In the genomic region with DNA sequence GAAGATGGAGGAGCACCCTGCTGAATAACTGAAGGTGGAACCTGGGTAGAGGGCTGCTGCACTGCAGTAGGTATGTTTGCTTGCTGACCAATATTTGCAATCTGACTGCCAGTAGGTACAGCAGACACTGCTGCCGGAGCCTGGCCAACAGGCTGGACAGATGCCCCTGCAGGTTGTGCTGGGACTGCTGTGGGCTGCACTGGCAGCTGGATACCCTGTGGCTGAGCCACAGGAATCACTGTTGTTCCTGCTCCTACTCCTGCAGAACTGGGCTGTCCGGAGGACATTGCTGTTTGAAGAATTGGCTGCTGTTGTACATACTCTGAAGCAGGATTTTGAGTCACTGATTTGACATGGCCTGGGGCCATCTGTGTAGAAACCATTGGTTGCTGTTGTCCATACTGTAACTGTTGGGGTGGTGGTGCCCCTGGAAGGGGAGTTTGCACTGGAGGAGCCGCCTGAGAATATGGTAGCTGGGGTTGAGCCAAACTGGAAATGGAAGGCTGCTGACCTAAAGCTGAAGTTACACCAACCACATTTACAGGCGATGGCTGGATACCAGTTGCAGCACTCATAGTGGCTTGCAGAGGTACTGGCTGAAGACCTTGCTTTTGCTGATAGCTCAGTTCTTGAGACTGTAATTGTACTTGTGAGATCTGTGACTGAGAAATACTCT, we compare ENCODE assay signal across 8 cellular contexts. TPM values are rescaled to one million over a fixed set of nuclear protein-coding genes. Genes with fewer than 3 reads are reported as not detected.
DNase-seq lines count a peak whose midpoint lies in the region; ATAC-seq, FAIRE-seq and TF ChIP-seq lines count a peak whose summit lies in the region.

No MANE protein-coding gene starts in this region.

- peak overlapping the region; percentile 81 for H3K4me3 ChIP-seq in CD4-positive, CD25-positive, alpha-beta regulatory T cell (ENCODE audit: low read depth, low read length)

- H3K4me3 Mint-ChIP-seq in CD4-positive, CD25-positive, alpha-beta regulatory T cell: peak overlapping the region in 2 of 4 donors; percentile 54 to 97
- no peak overlapping the region for H3K4me3 Mint-ChIP-seq in activated CD8-positive, alpha-beta T cell treated with anti-CD3 and anti-CD28 coated beads, Interleukin-2, amount 10 ng/mL, durations not matched to agents 7 days and 5 days
- H3K4me3 Mint-ChIP-seq in activated T-helper 17 cell treated with anti-CD3 and anti-CD28 coated beads, Interleukin-2, amount 50 U/mL, for 72 hours: no peak overlapping the region

- CTCF ChIA-PET in activated CD8-positive, alpha-beta T cell treated with anti-CD3 and anti-CD28 coated beads, Interleukin-2, amount 10 ng/mL, durations not matched to agents 7 days and 5 days (lab: Charles Lee): interaction anchor here (1.7 to 3.3 kb wide), 4 partner anchors 62 to 345 kb away, joined by 4 to 11 read pairs (median 6); no protein-coding TSS in a partner anchor

- H3K36me3 ChIP-seq in CD4-positive, CD25-positive, alpha-beta regulatory T cell (ENCODE audit: control insufficient read depth, insufficient read depth, low read length): no peaks in the 10 kb centered on the region

- H3K27me3 ChIP-seq in CD4-positive, CD25-positive, alpha-beta regulatory T cell (ENCODE audit: control insufficient read depth, insufficient read depth, low read length): no peaks in the 10 kb centered on the region

- DNase-seq in CD4-positive, CD25-positive, alpha-beta regulatory T cell: peak in 2 of 3 donors; percentile 6 to 23
- DNase-seq in H54 (ENCODE audit: insufficient read length, low spot score) (peak; percentile 23), islet precursor cell (peak; percentile 69)
- DNase-seq in activated CD8-positive, alpha-beta T cell treated with anti-CD3 and anti-CD28 coated beads, Interleukin-2, amount 10 ng/mL, durations not matched to agents 7 days and 5 days: peak; percentile 24
- DNase-seq in NK-92 treated with Interleukin-12 subunit alpha and Interleukin-12 subunit beta, amount 100 ng/mL, for 24 hours (lab: John Stamatoyannopoulos, UW): no peak

- H3K9me3 ChIP-seq in CD4-positive, CD25-positive, alpha-beta regulatory T cell (ENCODE audit: control insufficient read depth in 2 of 2, low read length in 2 of 2): no peaks in the 10 kb centered on the region

- peaks cover 4% of the 10 kb centered on the region for H3K27me3 Mint-ChIP-seq in CD4-positive, CD25-positive, alpha-beta regulatory T cell
- H3K27me3 Mint-ChIP-seq in activated CD8-positive, alpha-beta T cell treated with anti-CD3 and anti-CD28 coated beads, Interleukin-2, amount 10 ng/mL, durations not matched to agents 7 days and 5 days (ENCODE audit: low read depth): peaks cover 5% of the 10 kb centered on the region
- H3K27me3 Mint-ChIP-seq in activated T-helper 17 cell treated with anti-CD3 and anti-CD28 coated beads, Interleukin-2, amount 50 U/mL, for 72 hours: no peaks in the 10 kb centered on the region

- H3K27ac ChIP-seq in CD4-positive, CD25-positive, alpha-beta regulatory T cell (ENCODE audit: insufficient read depth, low read length, poor library complexity, severe bottlenecking): no peak overlapping the region

- H3K9me3 Mint-ChIP-seq in CD4-positive, CD25-positive, alpha-beta regulatory T cell: no peaks in the 10 kb centered on the region
- no peaks in the 10 kb centered on the region for H3K9me3 Mint-ChIP-seq in activated CD8-positive, alpha-beta T cell treated with anti-CD3 and anti-CD28 coated beads, Interleukin-2, amount 10 ng/mL, durations not matched to agents 7 days and 5 days (ENCODE audit: insufficient read depth)
- no peaks in the 10 kb centered on the region for H3K9me3 Mint-ChIP-seq in activated T-helper 17 cell treated with anti-CD3 and anti-CD28 coated beads, Interleukin-2, amount 50 U/mL, for 72 hours

- H3K27ac Mint-ChIP-seq in CD4-positive, CD25-positive, alpha-beta regulatory T cell: peak overlapping the region in 2 of 3 donors; percentile 17 to 31
- no peak overlapping the region for H3K27ac Mint-ChIP-seq in activated CD8-positive, alpha-beta T cell treated with anti-CD3 and anti-CD28 coated beads, Interleukin-2, amount 10 ng/mL, durations not matched to agents 7 days and 5 days
- no peak overlapping the region for H3K27ac Mint-ChIP-seq in activated T-helper 17 cell treated with anti-CD3 and anti-CD28 coated beads, Interleukin-2, amount 50 U/mL, for 72 hours

- peaks cover 4 to 60% (median 50%) of the 10 kb centered on the region in 4 donors for H3K4me1 Mint-ChIP-seq in CD4-positive, CD25-positive, alpha-beta regulatory T cell
- H3K4me1 Mint-ChIP-seq in activated CD8-positive, alpha-beta T cell treated with anti-CD3 and anti-CD28 coated beads, Interleukin-2, amount 10 ng/mL, durations not matched to agents 7 days and 5 days (ENCODE audit: low read depth): peaks cover 43% of the 10 kb centered on the region
- H3K4me1 Mint-ChIP-seq in activated T-helper 17 cell treated with anti-CD3 and anti-CD28 coated beads, Interleukin-2, amount 50 U/mL, for 72 hours: peaks cover 29% of the 10 kb centered on the region

- no peak for TF ChIP-seq POLR2A in H54 (IDR thresholded peaks at IDR 0.05; ENCODE audit: low read depth, low read length)

- no peak for FAIRE-seq in H54 (lab: Jason Lieb, UNC)

- H3K36me3 Mint-ChIP-seq in CD4-positive, CD25-positive, alpha-beta regulatory T cell: no peaks in the 10 kb centered on the region
- peaks cover 25% of the 10 kb centered on the region for H3K36me3 Mint-ChIP-seq in activated CD8-positive, alpha-beta T cell treated with anti-CD3 and anti-CD28 coated beads, Interleukin-2, amount 10 ng/mL, durations not matched to agents 7 days and 5 days (ENCODE audit: low read depth)
- H3K36me3 Mint-ChIP-seq in activated T-helper 17 cell treated with anti-CD3 and anti-CD28 coated beads, Interleukin-2, amount 50 U/mL, for 72 hours (ENCODE audit: low read depth): peaks cover 10% of the 10 kb centered on the region

- peaks cover 22% of the 10 kb centered on the region for H3K4me1 ChIP-seq in CD4-positive, CD25-positive, alpha-beta regulatory T cell (ENCODE audit: control insufficient read depth, insufficient read depth, low read length, poor library complexity, severe bottlenecking)

- POLR2A ChIA-PET in activated CD8-positive, alpha-beta T cell treated with anti-CD3 and anti-CD28 coated beads, Interleukin-2, amount 10 ng/mL, durations not matched to agents 7 days and 5 days (lab: Charles Lee): no interaction called here

- no peak for ATAC-seq in CD4-positive, CD25-positive, alpha-beta regulatory T cell (ENCODE audit: low read depth in 2 of 2)
- ATAC-seq in activated CD8-positive, alpha-beta T cell treated with anti-CD3 and anti-CD28 coated beads, Interleukin-2, amount 10 ng/mL, durations not matched to agents 7 days and 5 days: no peak
- no peak for ATAC-seq in HG02763 (IDR thresholded peaks at IDR 0.05; ENCODE audit: unreplicated experiment)
- ATAC-seq in HG02870 (IDR thresholded peaks at IDR 0.05; ENCODE audit: unreplicated experiment): no peak
- no peak for ATAC-seq in activated T-helper 17 cell treated with anti-CD3 and anti-CD28 coated beads, Interleukin-2, amount 50 U/mL, for 72 hours (replicated peaks)

RNA-seq across cellular contexts. Expression of a gene that starts 2.2 kb away (rescaled TPM):
- 35.9 TPM for total RNA-seq in CD4-positive, CD25-positive, alpha-beta regulatory T cell
- 1 to 10 TPM; 4.0 to 8.1 (median 4.1) TPM for polyA plus RNA-seq in CD4-positive, CD25-positive, alpha-beta regulatory T cell
- 10 to 100 TPM; 13.7 to 15.8 TPM for total RNA-seq in activated CD8-positive, alpha-beta T cell treated with anti-CD3 and anti-CD28 coated beads, Interleukin-2, amount 10 ng/mL, durations not matched to agents 7 days and 5 days
- 1 to 10 TPM; 4.1 to 6.8 TPM for total RNA-seq in activated T-helper 17 cell treated with anti-CD3 and anti-CD28 coated beads, Interleukin-2, amount 50 U/mL, for 72 hours

Comparison
In these comparisons a context has a peak if more than half of its experiments do, and no peak if none do; other contexts are left out.
1. H3K27ac Mint-ChIP-seq: peak in CD4-positive, CD25-positive, alpha-beta regulatory T cell (2 of 3); none in activated CD8-positive, alpha-beta T cell treated with anti-CD3 and anti-CD28 coated beads, Interleukin-2, amount 10 ng/mL, durations not matched to agents 7 days and 5 days (single experiment) and activated T-helper 17 cell treated with anti-CD3 and anti-CD28 coated beads, Interleukin-2, amount 50 U/mL, for 72 hours (single experiment).